ENCODE assay signal across 7 cellular contexts in the genomic region with DNA sequence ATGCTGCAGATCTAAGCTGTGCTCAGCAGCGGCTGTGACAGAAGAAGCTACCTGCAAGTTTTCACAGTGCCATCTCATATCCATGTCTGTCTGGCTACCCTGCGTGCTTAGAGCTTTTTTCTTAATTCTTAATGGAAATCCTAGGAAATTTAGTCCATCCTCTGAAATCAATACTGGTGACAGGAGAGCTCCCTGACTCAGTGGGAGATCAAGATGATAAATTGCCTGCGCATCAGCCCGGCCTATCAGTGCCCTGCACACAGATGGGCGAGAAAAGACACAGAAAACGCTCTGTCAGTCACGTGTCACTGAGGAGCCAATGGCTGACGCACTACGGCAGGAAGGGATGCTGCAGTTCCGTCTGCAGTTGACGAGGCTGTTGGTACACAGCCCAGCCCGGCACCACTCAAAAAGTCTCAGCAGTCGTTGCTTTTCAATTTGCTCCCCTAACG.
DNase-seq lines count a peak whose midpoint lies in the region; ATAC-seq, FAIRE-seq and TF ChIP-seq lines count a peak whose summit lies in the region.

No MANE protein-coding gene starts in this region.

- whole genome bisulfite sequencing in testis, 2 donors, result 13 to 15% methylated on average over 14 of the region's 14 CpGs

- H3K9me3 ChIP-seq in testis, result no peaks in the 10 kb centered on the region

- H3K4me1 Mint-ChIP-seq in activated T-helper 1 cell treated with anti-CD3 and anti-CD28 coated beads, Interleukin-12 subunit alpha, Interleukin-12 subunit beta, Interleukin-2, Interleukin-4 antibody, amounts not matched to agents 30 ng/mL and 10 ng/mL and 1 ng/mL, durations not matched to agents 14 hours and 24 hours and 36 hours (ENCODE audit: low read depth), result no peaks in the 10 kb centered on the region

- H3K27me3 ChIP-seq in testis, result no peaks in the 10 kb centered on the region

- no peak overlapping the region for H3K27ac ChIP-seq in testis

- H3K9me3 Mint-ChIP-seq in activated T-helper 1 cell treated with anti-CD3 and anti-CD28 coated beads, Interleukin-12 subunit alpha, Interleukin-12 subunit beta, Interleukin-2, Interleukin-4 antibody, amounts not matched to agents 30 ng/mL and 10 ng/mL and 1 ng/mL, durations not matched to agents 14 hours and 24 hours and 36 hours, result no peaks in the 10 kb centered on the region

- peak overlapping the region; percentile 73 for H3K4me3 Mint-ChIP-seq in activated T-helper 1 cell treated with anti-CD3 and anti-CD28 coated beads, Interleukin-12 subunit alpha, Interleukin-12 subunit beta, Interleukin-2, Interleukin-4 antibody, amounts not matched to agents 30 ng/mL and 10 ng/mL and 1 ng/mL, durations not matched to agents 14 hours and 24 hours and 36 hours

- no peaks in the 10 kb centered on the region for H3K36me3 Mint-ChIP-seq in activated T-helper 1 cell treated with anti-CD3 and anti-CD28 coated beads, Interleukin-12 subunit alpha, Interleukin-12 subunit beta, Interleukin-2, Interleukin-4 antibody, amounts not matched to agents 30 ng/mL and 10 ng/mL and 1 ng/mL, durations not matched to agents 14 hours and 24 hours and 36 hours (ENCODE audit: low read depth)

- H3K36me3 ChIP-seq in testis (ENCODE audit: low read depth, missing control alignments), result no peaks in the 10 kb centered on the region

- no peak overlapping the region for H3K27ac Mint-ChIP-seq in activated T-helper 1 cell treated with anti-CD3 and anti-CD28 coated beads, Interleukin-12 subunit alpha, Interleukin-12 subunit beta, Interleukin-2, Interleukin-4 antibody, amounts not matched to agents 30 ng/mL and 10 ng/mL and 1 ng/mL, durations not matched to agents 14 hours and 24 hours and 36 hours

- TF ChIP-seq POLR2A in GM19193 (IDR thresholded peaks at IDR 0.05; ENCODE audit: extremely low read depth, insufficient read depth, insufficient read length) (peak; percentile 48), testis (IDR thresholded peaks at IDR 0.05) (no peak)

- no peaks in the 10 kb centered on the region for H3K4me1 ChIP-seq in testis

- peak; percentile 94 for ATAC-seq in HG03378 (IDR thresholded peaks at IDR 0.05; ENCODE audit: unreplicated experiment)

- intact Hi-C loops in activated T-helper 1 cell treated with anti-CD3 and anti-CD28 coated beads, Interleukin-12 subunit alpha, Interleukin-12 subunit beta, Interleukin-2, Interleukin-4 antibody, amounts not matched to agents 30 ng/mL and 10 ng/mL and 1 ng/mL, durations not matched to agents 14 hours and 24 hours and 36 hours (cut with micrococcal nuclease), result no loop called here
- intact Hi-C loops in testis (cut with DNase I; ENCODE audit: low total_unique reads), result no loop called here

- TF ChIP-seq CTCF in testis (IDR thresholded peaks at IDR 0.05), result no peak

- no peaks in the 10 kb centered on the region for H3K27me3 Mint-ChIP-seq in activated T-helper 1 cell treated with anti-CD3 and anti-CD28 coated beads, Interleukin-12 subunit alpha, Interleukin-12 subunit beta, Interleukin-2, Interleukin-4 antibody, amounts not matched to agents 30 ng/mL and 10 ng/mL and 1 ng/mL, durations not matched to agents 14 hours and 24 hours and 36 hours (ENCODE audit: insufficient read depth)

- H3K4me3 ChIP-seq in testis, result peak overlapping the region; percentile 27 to 43

- DNase-seq in NOMO-1 treated with DMSO at 0.1 percent for 48 hours (lab: John Stamatoyannopoulos, UW; ENCODE audit: unreplicated experiment) (peak; percentile 42), frontal cortex (ENCODE audit: low spot score in 2 of 2) (peak; percentile 32 to 38), non-pigmented ciliary epithelial cell (ENCODE audit: low read depth) (peak; percentile 5), testis (peak; percentile 86)
- DNase-seq in activated T-helper 1 cell treated with anti-CD3 and anti-CD28 coated beads, Interleukin-12 subunit alpha, Interleukin-12 subunit beta, Interleukin-2, Interleukin-4 antibody, amounts not matched to agents 30 ng/mL and 10 ng/mL and 1 ng/mL, durations not matched to agents 14 hours and 24 hours and 36 hours (ENCODE audit: low spot score), result peak; percentile 43

- peak; percentile 36 for FAIRE-seq in frontal cortex (lab: Jason Lieb, UNC)

Comparison
In these comparisons a context has a peak if more than half of its experiments do, and no peak if none do; other contexts are left out.
1. DNase-seq: peak in every context shown above with its lines; median percentile 86 in testis; 43 in activated T-helper 1 cell treated with anti-CD3 and anti-CD28 coated beads, Interleukin-12 subunit alpha, Interleukin-12 subunit beta, Interleukin-2, Interleukin-4 antibody, amounts not matched to agents 30 ng/mL and 10 ng/mL and 1 ng/mL, durations not matched to agents 14 hours and 24 hours and 36 hours; 42 in NOMO-1 treated with DMSO at 0.1 percent for 48 hours; 35 in frontal cortex; 5 in non-pigmented ciliary epithelial cell.